ENCODE assay signal across 7 cellular contexts in the genomic region with DNA sequence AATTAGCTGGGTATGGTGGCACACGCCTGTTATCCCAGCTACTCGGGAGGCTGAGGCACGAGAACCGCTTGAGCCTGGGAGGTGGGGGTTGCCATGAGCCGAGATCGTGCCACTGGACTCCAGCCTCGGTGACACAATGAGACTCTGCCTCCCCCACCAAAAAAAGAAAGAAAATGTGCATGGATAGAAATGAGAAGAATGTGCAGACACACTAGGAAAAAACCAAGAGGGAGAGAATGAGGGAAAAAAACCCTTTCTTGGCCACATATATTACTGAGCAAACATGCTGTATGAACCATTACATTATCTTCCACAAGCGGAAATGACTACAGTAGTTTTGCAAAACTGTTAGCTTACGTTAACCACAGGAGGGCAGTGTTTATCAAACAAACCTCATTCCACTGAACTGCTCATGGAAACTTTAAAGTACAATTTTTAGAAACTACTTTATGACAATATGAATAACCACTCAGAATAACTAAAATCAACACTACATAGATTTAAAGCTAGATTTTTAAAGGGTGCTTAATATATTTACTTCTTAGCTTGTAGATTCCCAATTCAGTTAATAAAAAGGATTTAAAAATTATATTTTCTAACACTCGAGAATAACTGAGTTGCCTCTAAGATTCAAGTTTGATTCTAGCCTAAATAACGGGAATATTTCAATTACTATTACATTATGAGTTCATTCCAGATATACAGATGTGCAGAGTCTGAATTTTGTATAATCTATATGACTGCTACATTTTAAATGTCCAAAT. TPM values are rescaled to one million over a fixed set of nuclear protein-coding genes. Genes with fewer than 3 reads are reported as not detected.
DNase-seq lines count a peak whose midpoint lies in the region; ATAC-seq, FAIRE-seq and TF ChIP-seq lines count a peak whose summit lies in the region.

No MANE protein-coding gene starts in this region.

- peak overlapping the region; percentile 74 for H2AK5ac ChIP-seq in IMR-90 (ENCODE audit: low read depth, low read length)

- no peaks in the 10 kb centered on the region for H3K9me3 Mint-ChIP-seq in MCF 10A (ENCODE audit: unreplicated experiment)

- peak overlapping the region; percentile 81 for H2BK5ac ChIP-seq in IMR-90 (ENCODE audit: low read depth, low read length, poor library complexity, severe bottlenecking)

- POLR2A ChIA-PET in IMR-90 (lab: Charles Lee; ENCODE audit: unreplicated experiment) (no interaction called here), MCF 10A (lab: Yijun Ruan, JAX) (interaction anchor here (0.6 to 1.2 kb wide), 8 partner anchors 13 to 293 kb away, joined by 3 to 7 read pairs (median 4); a partner anchor contains a TSS)

- peak overlapping the region; percentile 34; the same call in 1 of the 2 replicates for H3K23ac ChIP-seq in IMR-90 (ENCODE audit: low read depth, low read length)

- in situ Hi-C loops in IMR-90 (cut with MboI; ENCODE audit: low sequenced_read_pairs) (loop anchor here (10.0 kb wide), 1 partner anchor 293 kb away; no protein-coding TSS in a partner anchor), SK-MEL-5 (cut with HindIII; ENCODE audit: low pct_unique_long_range_greater_than_20kb, low sequenced_read_pairs) (no loop called here)

- peak; percentile 78 for ATAC-seq in GM21381 (IDR thresholded peaks at IDR 0.05; ENCODE audit: unreplicated experiment)
- peak; percentile 92 for ATAC-seq in IMR-90 (ENCODE audit: low read depth)

- H3K27ac Mint-ChIP-seq in MCF 10A (ENCODE audit: low read depth, unreplicated experiment): no peak overlapping the region

- no peaks in the 10 kb centered on the region for H3K27me3 ChIP-seq in IMR-90 (ENCODE audit: control insufficient read depth, insufficient read depth, low read length)

- peak overlapping the region; percentile 61 for H3K14ac ChIP-seq in IMR-90 (replicated peaks; ENCODE audit: low read depth, low read length)

- DNase-seq in EL: peak; percentile 74
- DNase-seq in IMR-90: peak; percentile 93
- peak; percentile 86 for DNase-seq in SK-MEL-5 (ENCODE audit: low read depth, low spot score)
- peak; percentile 73 for DNase-seq in MCF 10A (ENCODE audit: unreplicated experiment)
- no peak for DNase-seq in kidney
- DNase-seq in stimulated activated CD4-positive, alpha-beta T cell treated with anti-CD3 and anti-CD28 coated beads, Interleukin-4, amount 100 ng/mL, for 1 hour: peak; percentile 7

- FAIRE-seq in kidney (lab: Jason Lieb, UNC): peak; percentile 96

- H3K27ac ChIP-seq in IMR-90 (ENCODE audit: insufficient read depth, low read length) (peak overlapping the region; percentile 66), kidney (ENCODE audit: low read depth in 2 of 2, low read length in 2 of 2) (no peak overlapping the region)

- BruUV-seq in IMR-90 (replicated peaks; lab: Mats Ljungman, UMichigan) (no TSS peak), MCF 10A (replicated peaks; lab: Mats Ljungman, UMichigan) (no TSS peak)

- peak overlapping the region; percentile 39 for H2AFZ ChIP-seq in IMR-90 (replicated peaks; ENCODE audit: low read length, poor library complexity)

- H2BK15ac ChIP-seq in IMR-90 (ENCODE audit: low read depth, low read length): no peak overlapping the region

- no peak overlapping the region; the same call in 1 of the 2 replicates for H4K5ac ChIP-seq in IMR-90 (ENCODE audit: low read depth, low read length)

- H3K4me1 Mint-ChIP-seq in MCF 10A (ENCODE audit: insufficient read depth, unreplicated experiment): peaks cover 20% of the 10 kb centered on the region

- peak overlapping the region; percentile 35 for H4K91ac ChIP-seq in IMR-90 (ENCODE audit: insufficient read depth, low read depth, low read length)

- H3K4ac ChIP-seq in IMR-90 (ENCODE audit: low read depth, low read length): peak overlapping the region; percentile 74

- no CpG with 5 or more reads among the region's 11 CpGs for WGBS in IMR-90 (ENCODE audit: extremely low coverage in 2 of 2, insufficient read length in 1 of 2), 2 experiments

- peaks cover 3% of the 10 kb centered on the region for H3K36me3 ChIP-seq in IMR-90 (ENCODE audit: control insufficient read depth, insufficient read depth, low read length)
- no peaks in the 10 kb centered on the region for H3K36me3 ChIP-seq in kidney (ENCODE audit: control insufficient read depth in 1 of 2, insufficient read depth in 2 of 2, low read length in 2 of 2)

- peak overlapping the region; percentile 58 for H2BK120ac ChIP-seq in IMR-90 (ENCODE audit: low read depth, low read length)

- peaks cover 43% of the 10 kb centered on the region for H4K20me1 ChIP-seq in IMR-90 (ENCODE audit: insufficient read depth, low read length)

- H3K18ac ChIP-seq in IMR-90 (ENCODE audit: low read depth, low read length): peak overlapping the region; percentile 26; the same call in 1 of the 2 replicates

- peaks cover 9% of the 10 kb centered on the region; the same call in 1 of the 2 replicates for H3K9me1 ChIP-seq in IMR-90 (ENCODE audit: insufficient read depth, low read length)

- TF ChIP-seq POLR2A in IMR-90 (IDR thresholded peaks at IDR 0.05; ENCODE audit: low read depth, low read length): no peak

- CTCF ChIA-PET in IMR-90 (lab: Yijun Ruan, JAX): interaction anchor here (0.7 to 1.4 kb wide), 5 partner anchors 8 to 99 kb away, joined by 3 to 4 read pairs (median 4); a partner anchor contains a TSS
- CTCF ChIA-PET in MCF 10A (lab: Yijun Ruan, JAX): interaction anchor here (0.6 to 4.4 kb wide), 31 partner anchors 10 to 1478 kb away, joined by 3 to 75 read pairs (median 4); a partner anchor contains a TSS

- H2BK20ac ChIP-seq in IMR-90 (ENCODE audit: low read depth, low read length): peak overlapping the region; percentile 38; the same call in 1 of the 2 replicates

- no peak overlapping the region for H3K56ac ChIP-seq in IMR-90 (ENCODE audit: extremely low read depth, insufficient read depth, low read length)

- H3K36me3 Mint-ChIP-seq in MCF 10A (ENCODE audit: insufficient read depth, unreplicated experiment): peaks cover 12% of the 10 kb centered on the region

- intact Hi-C loops in IMR-90 (cut with micrococcal nuclease) (loop anchor here (1.0 to 2.0 kb wide), 2 partner anchors 99 to 293 kb away; no protein-coding TSS in a partner anchor), MCF 10A (cut with micrococcal nuclease) (loop anchor here (1.0 kb wide), 3 partner anchors 99 to 293 kb away; no protein-coding TSS in a partner anchor), kidney (cut with DNase I) (no loop called here)

- no peaks in the 10 kb centered on the region for H3K9me3 ChIP-seq in IMR-90 (ENCODE audit: control insufficient read depth, insufficient read depth, low read length)
- no peaks in the 10 kb centered on the region for H3K9me3 ChIP-seq in kidney (ENCODE audit: control insufficient read depth in 1 of 2, low read length in 2 of 2)

- peak; percentile 71 for TF ChIP-seq RAD21 in IMR-90 (IDR thresholded peaks at IDR 0.05; ENCODE audit: low read length)

- H3K4me1 ChIP-seq in IMR-90 (ENCODE audit: control insufficient read depth, insufficient read depth, low read length) (peaks cover 5% of the 10 kb centered on the region), kidney (ENCODE audit: control insufficient read depth in 1 of 2, insufficient read depth in 1 of 2, low read depth in 1 of 2, low read length in 2 of 2) (peaks cover 5 to 9% of the 10 kb centered on the region in 2 donors)

- dilution Hi-C loops in IMR-90 (cut with HindIII; ENCODE audit: low sequenced_read_pairs, unreplicated experiment): no loop called here

- peak overlapping the region; percentile 18; the same call in 1 of the 2 replicates for H3K9ac ChIP-seq in IMR-90 (ENCODE audit: low read depth, low read length)
- no peak overlapping the region for H3K9ac ChIP-seq in kidney (ENCODE audit: low read length in 2 of 2)

- H3K4me3 Mint-ChIP-seq in MCF 10A (ENCODE audit: unreplicated experiment): no peak overlapping the region

- TF ChIP-seq CTCF in IMR-90 (conservative IDR thresholded peaks at IDR 0.05; ENCODE audit: low read depth, low read length): peak; percentile 74
- TF ChIP-seq CTCF in MCF 10A (IDR thresholded peaks at IDR 0.05; ENCODE audit: unreplicated experiment): peak; percentile 68
- peak; percentile 72 for TF ChIP-seq CTCF in kidney (IDR thresholded peaks at IDR 0.05; ENCODE audit: borderline replicate concordance, extremely low read depth, insufficient read depth)

- H4K8ac ChIP-seq in IMR-90 (ENCODE audit: low read depth in 2 of 2, low read length in 2 of 2): peak overlapping the region in 1 of 2 experiments; percentile 74; a peak in 2 of 4 replicates

- H3K4me3 ChIP-seq in IMR-90 (ENCODE audit: insufficient read depth, low read depth, low read length) (no peak overlapping the region), kidney (ENCODE audit: low read length in 2 of 2) (no peak overlapping the region)

- H3K27me3 Mint-ChIP-seq in MCF 10A (ENCODE audit: insufficient read depth, unreplicated experiment): no peaks in the 10 kb centered on the region

- H3K4me2 ChIP-seq in IMR-90 (ENCODE audit: low read depth, low read length): peak overlapping the region; percentile 58; the same call in 1 of the 2 replicates

- H3K79me1 ChIP-seq in IMR-90 (ENCODE audit: low read depth in 1 of 2, low read length in 2 of 2): peaks cover 12 to 56% of the 10 kb centered on the region in 2 experiments

- peak overlapping the region; percentile 52 for H2AK9ac ChIP-seq in IMR-90 (replicated peaks; ENCODE audit: low read depth, low read length, poor library complexity)

TF ChIP-seq in IMR-90, 13 proteins besides CTCF, POLR2A, EP300 and RAD21 (continues in another document):
- TF ChIP-seq SMC3 (IDR thresholded peaks at IDR 0.05; ENCODE audit: low read depth, low read length) (peak; percentile 60), NFE2L2 (IDR thresholded peaks at IDR 0.05; ENCODE audit: low read depth, low read length) (peak; percentile 76), BHLHE40 (IDR thresholded peaks at IDR 0.05; ENCODE audit: low read depth, low read length) (no peak), MXI1 (IDR thresholded peaks at IDR 0.05; ENCODE audit: borderline replicate concordance, low read depth, low read length) (no peak), FOS (IDR thresholded peaks at IDR 0.05; ENCODE audit: low read depth, low read length) (0 out of 2 replicates have a peak, but pooled peaks have one; percentile 22), RFX5 (IDR thresholded peaks at IDR 0.05; ENCODE audit: low read depth, low read length) (no peak), CHD1 (IDR thresholded peaks at IDR 0.05; ENCODE audit: low read depth, low read length) (no peak), CEBPB (IDR thresholded peaks at IDR 0.05; ENCODE audit: low read depth, low read length) (peak; percentile 78), MAFK (IDR thresholded peaks at IDR 0.05; ENCODE audit: low read depth, low read length) (peak; percentile 10; the same call in 1 of the 2 replicates)

RNA-seq across cellular contexts. Expression of a gene that starts 26.4 kb away (rescaled TPM):
- total RNA-seq in IMR-90 (2012; rRNA removed) (7.5 and 8.1 TPM in 2 replicates), MCF 10A (2022) (34.0 and 35.3 TPM in 2 replicates), kidney (41.0 TPM)
- polyA plus RNA-seq in IMR-90 (2012; rRNA removed) (4.9 and 5.3 TPM in 2 replicates), kidney (ENCODE audit: insufficient read depth, low read depth, low replicate concordance) (2.6 TPM)
- 1.4 TPM in 2 replicates for polyA plus RNA-seq in IMR-90 (2012; cell fraction: cytosol; rRNA removed)
- 2.6 and 8.2 TPM in 2 replicates for polyA plus RNA-seq in IMR-90 (2012; cell fraction: nucleus; rRNA removed; ENCODE audit: low replicate concordance)
- 19.9 and 24.8 TPM in 2 replicates for total RNA-seq in SK-MEL-5 (2014; rRNA removed; shearing (Covaris generic))
- 19.4 and 25.8 TPM in 2 replicates for polyA plus RNA-seq in SK-MEL-5 (2015; cell fraction: cytosol; rRNA removed)
- polyA plus RNA-seq in SK-MEL-5 (2015; cell fraction: nucleus; rRNA removed): 18.9 and 22.2 TPM in 2 replicates
